Comparison of ENCODE assay signal across 1 cellular context in the genomic region with DNA sequence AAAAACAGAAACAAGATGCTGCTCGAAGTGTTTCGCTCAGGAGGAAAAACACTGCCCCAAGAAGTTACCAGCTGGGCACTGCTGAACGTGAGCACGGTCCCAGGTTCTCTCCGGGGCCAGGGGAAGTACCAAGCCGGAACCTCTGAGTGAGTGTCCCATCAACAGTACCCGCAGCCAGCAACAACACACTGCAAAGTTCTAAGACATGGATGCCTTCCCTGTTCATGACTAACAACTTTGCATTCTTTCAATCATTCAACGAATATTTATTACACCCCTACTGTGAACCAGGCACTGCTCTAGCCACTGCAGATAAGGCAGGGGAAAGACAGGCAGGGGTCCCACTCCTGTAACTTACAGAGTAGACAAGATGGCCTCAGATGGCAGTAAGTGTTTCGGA.
TF ChIP-seq lines count a peak whose summit lies in the region.

No MANE protein-coding gene starts in this region.

TF ChIP-seq in IMR-90, 13 proteins besides CTCF, POLR2A, EP300 and RAD21 (continued from another document):
- no peak for TF ChIP-seq MAZ (IDR thresholded peaks at IDR 0.05; ENCODE audit: borderline replicate concordance, low read depth, low read length)
- TF ChIP-seq CHD1 (IDR thresholded peaks at IDR 0.05; ENCODE audit: low read depth, low read length) = no peak
- TF ChIP-seq CEBPB (IDR thresholded peaks at IDR 0.05; ENCODE audit: low read depth, low read length) = no peak
- TF ChIP-seq NFE2L2 (IDR thresholded peaks at IDR 0.05; ENCODE audit: low read depth, low read length) = no peak
- TF ChIP-seq MXI1 (IDR thresholded peaks at IDR 0.05; ENCODE audit: borderline replicate concordance, low read depth, low read length) = no peak
- no peak for TF ChIP-seq RCOR1 (IDR thresholded peaks at IDR 0.05; ENCODE audit: insufficient replicate concordance, low read length)
